Comparison of ENCODE assay signal across 29 cellular contexts in the genomic region with DNA sequence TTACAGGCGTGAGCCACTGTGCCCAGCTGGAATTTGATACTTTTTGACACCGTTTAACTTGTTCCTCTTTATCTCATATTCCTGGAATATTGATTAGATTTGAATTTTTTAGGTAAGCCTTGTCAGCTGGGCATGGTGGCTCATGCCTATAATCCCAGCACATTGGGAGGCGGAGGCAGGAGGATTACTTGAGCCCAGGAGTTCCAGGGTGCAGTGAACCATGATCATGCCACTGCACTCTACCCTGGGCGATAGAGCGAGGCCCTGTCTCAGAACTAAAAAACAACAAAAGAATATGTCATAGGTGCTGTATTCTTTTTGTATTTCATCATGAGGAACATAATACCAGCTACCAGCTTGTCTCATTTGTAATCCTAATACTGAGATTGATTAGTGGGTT.
"Had no signal": no experiment of that assay in that cellular context is flagged by ENCODE, and none has a peak within 500 bp of the region (broad histone marks: within the 10 kb centered on the region; RNA-seq: fewer than 3 reads in every experiment).

No MANE protein-coding gene starts in this region.

- ATAC-seq: activated CD8-positive, alpha-beta T cell treated with anti-CD3 and anti-CD28 coated beads for 36 hours; activated naive CD4-positive, alpha-beta T cell treated with anti-CD3 and anti-CD28 coated beads, Interleukin-2, amount 50 U/mL, for 72 hours; SK-N-SH treated with all-trans-retinoic acid at 6 μM for 48 hours; T-cell; T-helper 17 cell had no signal

- H3K9me3 ChIP-seq: adrenal gland had no signal

- H3K27ac Mint-ChIP-seq: activated CD4-positive, alpha-beta T cell treated with anti-CD3 and anti-CD28 coated beads, Interleukin-2, amount 10 ng/mL, durations not matched to agents 24 days and 14 days; activated CD8-positive, alpha-beta T cell treated with anti-CD3 and anti-CD28 coated beads for 36 hours; activated naive CD4-positive, alpha-beta T cell treated with anti-CD3 and anti-CD28 coated beads for 36 hours; activated naive CD4-positive, alpha-beta T cell treated with anti-CD3 and anti-CD28 coated beads, Interleukin-2, amount 50 U/mL, for 72 hours; activated T-cell treated with anti-CD3 and anti-CD28 coated beads, Interleukin-2, amount 50 U/mL, for 24 hours; activated T-helper 2 cell treated with anti-CD3 and anti-CD28 coated beads, Interferon-gamma antibody, Interleukin-2, Interleukin-4, amounts not matched to agents 10 μg/mL and 5 μg/mL and 100 μg/mL, durations not matched to agents 14 hours and 24 hours and 36 hours; T-cell; T-helper 17 cell had no signal

- H3K36me3 Mint-ChIP-seq: activated naive CD4-positive, alpha-beta T cell treated with anti-CD3 and anti-CD28 coated beads, Interleukin-2, amount 50 U/mL, for 72 hours; T-cell had no signal

- H3K27ac ChIP-seq: adrenal gland, KMS-11, PC-9, RWPE1 had no signal

- DNase-seq: activated CD4-positive, alpha-beta T cell treated with anti-CD3 and anti-CD28 coated beads, Interleukin-2, amount 10 ng/mL, durations not matched to agents 24 days and 14 days; activated CD4-positive, alpha-beta T cell treated with anti-CD3 and anti-CD28 coated beads, Interleukin-2, amount 50 U/mL, for 4 hours; activated CD8-positive, alpha-beta T cell treated with anti-CD3 and anti-CD28 coated beads for 36 hours; activated gamma-delta T cell; activated naive CD4-positive, alpha-beta T cell treated with anti-CD3 and anti-CD28 coated beads for 36 hours; activated T-cell treated with anti-CD3 and anti-CD28 coated beads, Interleukin-2, amount 50 U/mL, for 24 hours; cerebellar nuclear complex; NCI-H1092 treated with DMSO at 0.1 percent for 48 hours; NCI-H1417; NCI-H146; NCI-H187; NCI-H2029 treated with DMSO at 0.1 percent for 48 hours; NCI-H2107; NCI-H2171; NCI-H510A; NCI-H526 treated with DMSO at 0.1 percent for 48 hours; PC-9; SIG-M5; T-cell; T-helper 17 cell had no signal

- H3K4me3 Mint-ChIP-seq: activated CD4-positive, alpha-beta T cell treated with anti-CD3 and anti-CD28 coated beads, Interleukin-2, amount 10 ng/mL, durations not matched to agents 24 days and 14 days; activated CD8-positive, alpha-beta T cell treated with anti-CD3 and anti-CD28 coated beads for 36 hours; activated naive CD4-positive, alpha-beta T cell treated with anti-CD3 and anti-CD28 coated beads for 36 hours; activated T-cell treated with anti-CD3 and anti-CD28 coated beads, Interleukin-2, amount 50 U/mL, for 24 hours; brain; T-cell; T-helper 17 cell had no signal

- H3K4me3 ChIP-seq: adrenal gland, PC-9 had no signal

- H3K9me3 Mint-ChIP-seq: activated CD4-positive, alpha-beta T cell treated with anti-CD3 and anti-CD28 coated beads, Interleukin-2, amount 10 ng/mL, durations not matched to agents 24 days and 14 days; activated CD8-positive, alpha-beta T cell treated with anti-CD3 and anti-CD28 coated beads for 36 hours; activated naive CD4-positive, alpha-beta T cell treated with anti-CD3 and anti-CD28 coated beads for 36 hours; activated naive CD4-positive, alpha-beta T cell treated with anti-CD3 and anti-CD28 coated beads, Interleukin-2, amount 50 U/mL, for 72 hours; activated T-cell treated with anti-CD3 and anti-CD28 coated beads, Interleukin-2, amount 50 U/mL, for 24 hours; activated T-helper 2 cell treated with anti-CD3 and anti-CD28 coated beads, Interferon-gamma antibody, Interleukin-2, Interleukin-4, amounts not matched to agents 10 μg/mL and 5 μg/mL and 100 μg/mL, durations not matched to agents 14 hours and 24 hours and 36 hours; brain; T-cell had no signal

- H3K27me3 ChIP-seq: adrenal gland had no signal

- H3K36me3 ChIP-seq: adrenal gland had no signal

- H3K4me2 ChIP-seq: KMS-11, PC-9 had no signal

- H2AFZ ChIP-seq: PC-9 had no signal

- FAIRE-seq: bronchial epithelial cell, RCC 7860 had no signal

- H3K4me1 Mint-ChIP-seq: activated CD4-positive, alpha-beta T cell treated with anti-CD3 and anti-CD28 coated beads, Interleukin-2, amount 10 ng/mL, durations not matched to agents 24 days and 14 days; T-cell; T-helper 17 cell had no signal

- H3K27me3 Mint-ChIP-seq: brain had no signal
